15 cellular contexts compared by ENCODE assay signal in genomic region chr5:65461490-65461889, GRCh38. TPM values are rescaled to one million over a fixed set of nuclear protein-coding genes. Genes with fewer than 3 reads are reported as not detected.
A peak's percentile ranks its signal among the peaks of the same experiment; 100 is the strongest.
DNase-seq lines count a peak whose midpoint lies in the region; ATAC-seq and TF ChIP-seq lines count a peak whose summit lies in the region.
"Had no signal": no experiment of that assay in that cellular context is flagged by ENCODE, and none has a peak within 500 bp of the region (broad histone marks: within the 10 kb centered on the region; RNA-seq: fewer than 3 reads in every experiment).

No MANE protein-coding gene starts in this region.

- H3K4me3 ChIP-seq in A673 (ENCODE audit: low read depth, low read length, poor library complexity, severe bottlenecking) (no peak overlapping the region), AG10803 (ENCODE audit: low read length) (no peak overlapping the region), HUES6 (ENCODE audit: low read depth, low read length) (no peak overlapping the region), SJCRH30 (no peak overlapping the region)
- no peak overlapping the region for H3K4me3 ChIP-seq in CD8-positive, alpha-beta memory T cell (ENCODE audit: low read length)
- H3K4me3 ChIP-seq: A549; BLaER1 treated with 17β-estradiol and CSF1 and Interleukin-3, amounts not matched to agents 10 nM and 100 nM had no signal

- POLR2A ChIA-PET in A673 (lab: Charles Lee; ENCODE audit: low non-redundant PET), result no interaction called here
- POLR2A ChIA-PET in CD8-positive, alpha-beta memory T cell (lab: Charles Lee), result no interaction called here

- CTCF ChIA-PET in A673 (lab: Charles Lee), result no interaction called here
- CTCF ChIA-PET in CD8-positive, alpha-beta memory T cell (lab: Charles Lee), result no interaction called here

- H3K36me3 ChIP-seq in A673 (ENCODE audit: insufficient read depth, low read length, poor library complexity, severe bottlenecking) (no peaks in the 10 kb centered on the region), HUES6 (ENCODE audit: control insufficient read depth, insufficient read depth, low read length) (no peaks in the 10 kb centered on the region), SJCRH30 (0 out of 2 replicates have a peak, but pooled peaks cover 4% of the 10 kb centered on the region)
- no peaks in the 10 kb centered on the region for H3K36me3 ChIP-seq in CD8-positive, alpha-beta memory T cell (ENCODE audit: insufficient read depth, low read length)
- H3K36me3 ChIP-seq: BLaER1 treated with 17β-estradiol and CSF1 and Interleukin-3, amounts not matched to agents 10 nM and 100 nM had no signal

- H3K27ac Mint-ChIP-seq in CD8-positive, alpha-beta memory T cell, result no peak overlapping the region
- H3K27ac Mint-ChIP-seq: CD4-positive, CD25-positive, alpha-beta regulatory T cell had no signal

- intact Hi-C loops in A673 (cut with micrococcal nuclease; ENCODE audit: unreplicated experiment), result no loop called here

- ATAC-seq in GM21381 (IDR thresholded peaks at IDR 0.05; ENCODE audit: unreplicated experiment), result no peak
- ATAC-seq: A549, HCT116 had no signal

- no peaks in the 10 kb centered on the region for H3K9me3 ChIP-seq in A673 (ENCODE audit: low read depth, low read length, poor library complexity, severe bottlenecking)
- no peaks in the 10 kb centered on the region for H3K9me3 ChIP-seq in HUES6 (ENCODE audit: control insufficient read depth, insufficient read depth, low read depth, low read length)
- H3K9me3 ChIP-seq in SJCRH30 (replicated peaks), result no peaks in the 10 kb centered on the region
- no peaks in the 10 kb centered on the region for H3K9me3 ChIP-seq in CD8-positive, alpha-beta memory T cell (ENCODE audit: low read length)
- H3K9me3 ChIP-seq: A549; BLaER1 treated with 17β-estradiol and CSF1 and Interleukin-3, amounts not matched to agents 10 nM and 100 nM had no signal

- no TSS peak for BruUV-seq in A673 (replicated peaks; lab: Mats Ljungman, UMichigan)

- peaks cover 0 to 2% of the 10 kb centered on the region in 2 donors for H3K27me3 Mint-ChIP-seq in CD8-positive, alpha-beta memory T cell
- H3K27me3 Mint-ChIP-seq: CD4-positive, CD25-positive, alpha-beta regulatory T cell had no signal

- TF ChIP-seq CTCF in A673 (conservative IDR thresholded peaks at IDR 0.05; ENCODE audit: low read depth, low read length) (no peak), AG10803 (conservative IDR thresholded peaks at IDR 0.05; ENCODE audit: low read length) (no peak)

- peaks cover 0 to 5% (median 2%) of the 10 kb centered on the region in 3 donors for H3K36me3 Mint-ChIP-seq in CD8-positive, alpha-beta memory T cell

- DNase-seq in A673 (ENCODE audit: low spot score), result peak; percentile 47
- peak; percentile 18 for DNase-seq in AG10803 (ENCODE audit: low read depth)
- DNase-seq in SJCRH30, result peak; percentile 34 to 60
- DNase-seq in CD8-positive, alpha-beta memory T cell, result no peak
- DNase-seq: Calu3; CD4-positive, CD25-positive, alpha-beta regulatory T cell; DMS 273 treated with DMSO at 0.1 percent for 48 hours; DMS79; GDM1; KBM-7 had no signal

- H3K27me3 ChIP-seq in A673 (replicated peaks; ENCODE audit: insufficient read depth, low read depth, low read length, poor library complexity) (no peaks in the 10 kb centered on the region), HUES6 (ENCODE audit: control insufficient read depth, insufficient read depth, low read length) (no peaks in the 10 kb centered on the region), SJCRH30 (no peaks in the 10 kb centered on the region)
- H3K27me3 ChIP-seq in CD8-positive, alpha-beta memory T cell (ENCODE audit: insufficient read depth, low read length, poor library complexity, severe bottlenecking), result no peaks in the 10 kb centered on the region
- H3K27me3 ChIP-seq: BLaER1 treated with 17β-estradiol and CSF1 and Interleukin-3, amounts not matched to agents 10 nM and 100 nM had no signal

- H3K4me1 ChIP-seq in A673 (ENCODE audit: insufficient read depth, low read length, poor library complexity, severe bottlenecking) (no peaks in the 10 kb centered on the region), HUES6 (ENCODE audit: control insufficient read depth, insufficient read depth, low read length) (no peaks in the 10 kb centered on the region), SJCRH30 (peaks cover 5% of the 10 kb centered on the region; the same call in 1 of the 2 replicates)
- H3K4me1 ChIP-seq in CD8-positive, alpha-beta memory T cell (ENCODE audit: insufficient read depth, low read length), result no peaks in the 10 kb centered on the region
- H3K4me1 ChIP-seq: A549; BLaER1 treated with 17β-estradiol and CSF1 and Interleukin-3, amounts not matched to agents 10 nM and 100 nM had no signal

- H3K9ac ChIP-seq in HUES6 (ENCODE audit: low read length), result no peak overlapping the region
- H3K9ac ChIP-seq: BLaER1 treated with 17β-estradiol and CSF1 and Interleukin-3, amounts not matched to agents 10 nM and 100 nM had no signal

- H3K27ac ChIP-seq in A673 (ENCODE audit: low read depth, low read length, poor library complexity, severe bottlenecking), result no peak overlapping the region
- H3K27ac ChIP-seq in HUES6 (ENCODE audit: low read depth, low read length), result 0 out of 2 replicates have a peak overlapping the region, but pooled peaks have one; percentile 41
- H3K27ac ChIP-seq in SJCRH30, result no peak overlapping the region
- H3K27ac ChIP-seq in CD8-positive, alpha-beta memory T cell (ENCODE audit: low read depth, low read length), result no peak overlapping the region
- H3K27ac ChIP-seq: A549; BLaER1 treated with 17β-estradiol and CSF1 and Interleukin-3, amounts not matched to agents 10 nM and 100 nM had no signal

- no peaks in the 10 kb centered on the region for H3K9me3 Mint-ChIP-seq in CD8-positive, alpha-beta memory T cell

- H3K4me3 Mint-ChIP-seq in CD8-positive, alpha-beta memory T cell, result no peak overlapping the region
- H3K4me3 Mint-ChIP-seq: CD4-positive, CD25-positive, alpha-beta regulatory T cell had no signal

- no peaks in the 10 kb centered on the region for H3K4me1 Mint-ChIP-seq in CD8-positive, alpha-beta memory T cell
- H3K4me1 Mint-ChIP-seq: CD4-positive, CD25-positive, alpha-beta regulatory T cell had no signal

RNA-seq across cellular contexts. Expression of gene ADAMTS6, which starts 20.2 kb away (rescaled TPM):
- 2.6 and 2.8 TPM in 2 replicates for total RNA-seq in A673 (2021)
- 6.0 and 7.2 TPM in 2 replicates for total RNA-seq in SJCRH30 (2014; rRNA removed; shearing (Covaris generic))
- 1 to 10 TPM in 1 of 2 experiments, under 1 TPM in 1; 0.93 to 1.2 TPM for total RNA-seq in CD8-positive, alpha-beta memory T cell
- 0.23 TPM for polyA plus RNA-seq in CD8-positive, alpha-beta memory T cell

Comparison
In these comparisons a context has a peak if more than half of its experiments do, and no peak if none do; other contexts are left out.
1. DNase-seq: peak in A673 (single experiment), AG10803 (single experiment) and SJCRH30 (2 of 2); none in CD8-positive, alpha-beta memory T cell (0 of 5).